In the genomic region with DNA sequence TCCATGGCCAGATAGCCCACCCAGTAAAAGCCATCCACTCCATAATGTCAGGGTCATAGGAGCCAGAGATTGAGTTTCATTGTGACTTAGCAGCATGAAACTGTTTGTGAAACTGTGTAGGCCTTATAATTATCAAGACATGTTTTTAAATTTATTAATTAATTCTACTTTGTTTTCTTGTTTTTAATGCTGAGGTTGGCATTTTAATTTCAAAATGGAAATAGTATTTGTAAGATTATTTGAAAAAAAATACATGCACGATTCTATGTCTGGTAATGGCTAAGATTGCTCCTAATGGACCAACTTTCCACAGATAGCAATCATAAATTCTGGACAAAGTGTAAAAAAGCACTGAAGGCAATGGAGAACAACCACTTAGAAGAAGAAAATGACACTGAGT, we compare ENCODE assay signal across 28 cellular contexts.
"Had no signal": no experiment of that assay in that cellular context is flagged by ENCODE, and none has a peak within 500 bp of the region (broad histone marks: within the 10 kb centered on the region; RNA-seq: fewer than 3 reads in every experiment).

No MANE protein-coding gene starts in this region.

- H3K36me3 ChIP-seq: neural progenitor cell, ovary, spleen, suprapubic skin, tibial artery, transverse colon, upper lobe of right lung, uterus had no signal

- ATAC-seq: natural killer cell; psoas muscle; right cardiac atrium; sciatic nerve; stimulated activated memory B cell treated with anti-CD40 and anti-IgM and Interleukin-4, amounts not matched to agents 10 μg/mL and 1 μg/mL and 100 μg/mL, for 72 hours; stimulated activated naive CD8-positive, alpha-beta T cell treated with anti-CD3 and anti-CD28 coated beads, Interleukin-15, amount 100 ng/mL, for 72 hours; stimulated activated naive CD8-positive, alpha-beta T cell treated with anti-CD3 and anti-CD28 coated beads, Interleukin-15, Interleukin-2, amounts not matched to agents 100 U/mL and 50 U/mL, for 24 hours; upper lobe of right lung had no signal

- DNase-seq: natural killer cell; occipital lobe; ovary; posterior cingulate gyrus; psoas muscle; right cardiac atrium; spleen; stimulated activated CD4-positive, alpha-beta T cell treated with anti-CD3 and anti-CD28 coated beads, Interleukin-12 subunit alpha, Interleukin-12 subunit beta, amount 100 ng/mL, for 4 hours; stimulated activated CD4-positive, alpha-beta T cell treated with anti-CD3 and anti-CD28 coated beads, Interleukin-1b, Interleukin-23, amount 100 ng/mL, for 48 hours; stimulated activated CD4-positive, alpha-beta T cell treated with anti-CD3 and anti-CD28 coated beads, Interleukin-4, amount 100 ng/mL, for 1 hour; stimulated activated CD4-positive, alpha-beta T cell treated with anti-CD3 and anti-CD28 coated beads, Interleukin-4, amount 100 ng/mL, for 4 hours; stimulated activated CD8-positive, alpha-beta memory T cell treated with anti-CD3 and anti-CD28 coated beads, Interleukin-4, amount 100 ng/mL, for 48 hours; stimulated activated naive CD4-positive, alpha-beta T cell; stimulated activated naive CD8-positive, alpha-beta T cell treated with anti-CD3 and anti-CD28 coated beads, Interleukin-15, amount 100 ng/mL, for 72 hours; stimulated activated naive CD8-positive, alpha-beta T cell treated with anti-CD3 and anti-CD28 coated beads, Interleukin-15, Interleukin-2, amounts not matched to agents 100 U/mL and 50 U/mL, for 24 hours; substantia nigra; testis; tibial artery; transverse colon; upper lobe of right lung; uterus had no signal

- H3K9ac ChIP-seq: neural progenitor cell, parathyroid adenoma had no signal

- H3K27ac ChIP-seq: neural progenitor cell, ovary, parathyroid adenoma, psoas muscle, skin epidermis, spleen, suprapubic skin, testis, tibial artery, transverse colon, upper lobe of right lung, uterus had no signal

- H3K79me2 ChIP-seq: parathyroid adenoma had no signal

- H3K27me3 ChIP-seq: neural progenitor cell, ovary, spleen, suprapubic skin, testis, tibial artery, transverse colon, upper lobe of right lung, uterus had no signal

- H3K4me2 ChIP-seq: neural progenitor cell, smooth muscle cell had no signal

- H3K4me1 ChIP-seq: neural progenitor cell, parathyroid adenoma, psoas muscle, spleen, suprapubic skin, testis, tibial artery, transverse colon, upper lobe of right lung, uterus had no signal

- H3K4me3 ChIP-seq: neural progenitor cell, ovary, psoas muscle, skin epidermis, smooth muscle cell, spleen, suprapubic skin, testis, tibial artery, transverse colon, upper lobe of right lung, uterus had no signal

- H3K9me3 ChIP-seq: ovary, psoas muscle, spleen, suprapubic skin, testis, tibial artery, transverse colon, upper lobe of right lung, uterus had no signal

- H2AFZ ChIP-seq: neural progenitor cell, parathyroid adenoma had no signal
